Comparison of ENCODE assay signal across 1 cellular context in the genomic region with DNA sequence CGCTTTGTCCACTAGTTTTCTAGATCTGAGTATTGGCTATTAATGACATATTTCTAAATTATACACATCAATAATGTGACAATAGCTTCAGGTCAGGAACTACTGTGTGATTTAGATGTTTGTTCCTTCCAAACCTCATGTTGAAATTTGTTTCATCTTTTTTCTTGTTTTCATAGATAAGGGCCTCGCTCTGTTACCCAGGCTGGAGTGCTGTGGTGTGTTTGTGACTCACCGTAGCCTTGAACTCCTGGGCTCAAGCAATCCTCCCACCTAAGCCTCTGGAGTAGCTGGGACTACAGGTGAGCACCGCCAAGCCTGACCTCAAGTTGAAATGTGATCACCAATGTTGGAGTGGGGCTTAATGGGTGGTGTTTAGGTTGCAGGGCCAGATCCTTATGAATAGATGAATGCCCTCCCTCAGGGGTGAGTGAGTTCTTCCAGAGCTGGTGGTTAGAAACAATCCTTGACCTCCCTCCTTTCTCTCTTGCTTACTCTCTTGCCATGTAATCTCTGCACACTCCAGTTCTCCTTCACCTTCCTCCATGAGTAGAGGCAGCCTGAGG.
TF ChIP-seq lines count a peak whose summit lies in the region.

No MANE protein-coding gene starts in this region.

TF ChIP-seq in K562, 482 proteins besides CTCF, POLR2A, EP300 and RAD21 (continued from another document and continues in another):
- TF ChIP-seq, protein P1, sequence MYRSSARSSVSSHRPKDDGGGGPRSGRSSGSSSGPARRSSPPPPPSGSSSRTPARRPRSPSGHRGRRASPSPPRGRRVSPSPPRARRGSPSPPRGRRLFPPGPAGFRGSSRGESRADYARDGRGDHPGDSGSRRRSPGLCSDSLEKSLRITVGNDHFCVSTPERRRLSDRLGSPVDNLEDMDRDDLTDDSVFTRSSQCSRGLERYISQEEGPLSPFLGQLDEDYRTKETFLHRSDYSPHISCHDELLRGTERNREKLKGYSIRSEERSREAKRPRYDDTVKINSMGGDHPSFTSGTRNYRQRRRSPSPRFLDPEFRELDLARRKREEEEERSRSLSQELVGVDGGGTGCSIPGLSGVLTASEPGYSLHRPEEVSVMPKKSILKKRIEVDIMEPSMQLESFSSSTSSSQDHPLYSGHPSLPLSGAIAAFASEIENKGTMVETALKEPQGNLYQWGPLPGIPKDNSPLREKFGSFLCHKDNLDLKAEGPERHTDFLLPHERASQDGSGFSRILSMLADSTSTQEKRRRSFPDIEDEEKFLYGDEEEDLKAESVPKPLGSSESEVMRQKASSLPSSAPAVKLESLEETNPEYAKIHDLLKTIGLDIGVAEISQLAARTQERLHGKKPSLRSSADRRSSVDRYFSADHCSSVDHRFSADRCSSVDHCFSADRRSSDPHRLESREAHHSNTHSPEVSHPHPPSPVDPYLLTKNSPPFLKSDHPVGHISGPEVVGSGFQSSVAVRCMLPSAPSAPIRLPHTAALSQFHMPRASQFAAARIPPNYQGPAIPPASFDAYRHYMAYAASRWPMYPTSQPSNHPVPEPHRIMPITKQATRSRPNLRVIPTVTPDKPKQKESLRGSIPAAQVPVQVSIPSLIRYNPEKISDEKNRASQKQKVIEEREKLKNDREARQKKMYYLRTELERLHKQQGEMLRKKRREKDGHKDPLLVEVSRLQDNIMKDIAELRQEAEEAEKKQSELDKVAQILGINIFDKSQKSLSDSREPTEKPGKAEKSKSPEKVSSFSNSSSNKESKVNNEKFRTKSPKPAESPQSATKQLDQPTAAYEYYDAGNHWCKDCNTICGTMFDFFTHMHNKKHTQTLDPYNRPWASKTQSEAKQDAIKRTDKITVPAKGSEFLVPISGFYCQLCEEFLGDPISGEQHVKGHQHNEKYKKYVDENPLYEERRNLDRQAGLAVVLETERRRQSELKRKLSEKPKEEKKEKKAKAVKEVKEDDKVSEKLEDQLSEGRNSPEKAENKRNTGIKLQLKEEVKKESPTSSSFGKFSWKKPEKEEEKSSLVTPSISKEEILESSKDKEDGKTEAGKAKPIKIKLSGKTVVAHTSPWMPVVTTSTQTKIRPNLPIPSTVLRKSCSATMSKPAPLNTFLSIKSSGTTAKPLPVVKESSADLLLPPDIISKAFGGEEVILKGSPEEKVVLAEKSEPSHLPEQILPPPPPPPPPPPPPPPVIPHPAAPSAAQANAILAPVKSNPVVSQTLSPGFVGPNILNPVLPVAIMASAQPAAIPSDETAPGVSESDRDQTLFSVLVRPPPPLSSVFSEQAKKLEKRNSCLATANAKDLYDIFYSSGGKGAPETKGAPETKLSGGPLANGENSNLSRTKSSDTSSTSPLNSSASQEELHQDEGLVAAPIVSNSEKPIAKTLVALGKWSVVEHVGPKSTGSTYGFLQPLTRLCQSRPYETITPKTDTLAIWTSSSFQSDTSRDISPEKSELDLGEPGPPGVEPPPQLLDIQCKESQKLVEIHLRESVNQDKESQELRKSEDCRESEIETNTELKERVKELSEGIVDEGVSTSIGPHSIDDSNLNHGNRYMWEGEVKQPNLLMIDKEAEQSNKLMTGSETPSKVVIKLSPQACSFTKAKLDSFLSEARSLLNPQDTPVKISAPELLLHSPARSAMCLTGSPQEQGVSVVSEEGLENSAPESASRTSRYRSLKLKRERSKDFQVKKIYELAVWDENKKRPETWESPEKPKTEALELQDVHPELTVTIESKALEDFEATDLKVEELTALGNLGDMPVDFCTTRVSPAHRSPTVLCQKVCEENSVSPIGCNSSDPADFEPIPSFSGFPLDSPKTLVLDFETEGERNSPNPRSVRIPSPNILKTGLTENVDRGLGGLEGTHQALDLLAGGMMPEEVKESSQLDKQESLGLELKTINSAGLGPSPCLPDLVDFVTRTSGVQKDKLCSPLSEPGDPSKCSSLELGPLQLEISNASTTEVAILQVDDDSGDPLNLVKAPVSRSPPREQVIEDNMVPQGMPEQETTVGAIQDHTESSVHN (IDR thresholded peaks at IDR 0.05; ENCODE audit: borderline replicate concordance in 1 of 2, low read depth in 1 of 2) = no peak
- TF ChIP-seq EZH2 (IDR thresholded peaks at IDR 0.05; ENCODE audit: borderline replicate concordance, low read depth, low read length) = no peak
- no peak for TF ChIP-seq ZNF785 (CRISPR knock-in tag; IDR thresholded peaks at IDR 0.05)
- TF ChIP-seq RBBP5 (IDR thresholded peaks at IDR 0.05; ENCODE audit: borderline replicate concordance, insufficient read depth, low read length, poor library complexity, severe bottlenecking) = no peak
- no peak for TF ChIP-seq NRF1 (conservative IDR thresholded peaks at IDR 0.05 in 1 of 2, IDR thresholded peaks at IDR 0.05 in 1 of 2)
- TF ChIP-seq TEAD2 (tag; IDR thresholded peaks at IDR 0.05) = no peak
- no peak for TF ChIP-seq KDM1A (IDR thresholded peaks at IDR 0.05)
- no peak for TF ChIP-seq ZNF655 (CRISPR knock-in tag; IDR thresholded peaks at IDR 0.05)
- TF ChIP-seq ZMIZ1 (IDR thresholded peaks at IDR 0.05; ENCODE audit: low read depth in 2 of 2, low read length in 2 of 2) = no peak
- TF ChIP-seq RBM17 (IDR thresholded peaks at IDR 0.05; ENCODE audit: borderline replicate concordance, low read depth, low read length) = no peak
- no peak for TF ChIP-seq MEF2A (IDR thresholded peaks at IDR 0.05; ENCODE audit: control insufficient read depth, low read depth, low read length)
- TF ChIP-seq, protein P2, sequence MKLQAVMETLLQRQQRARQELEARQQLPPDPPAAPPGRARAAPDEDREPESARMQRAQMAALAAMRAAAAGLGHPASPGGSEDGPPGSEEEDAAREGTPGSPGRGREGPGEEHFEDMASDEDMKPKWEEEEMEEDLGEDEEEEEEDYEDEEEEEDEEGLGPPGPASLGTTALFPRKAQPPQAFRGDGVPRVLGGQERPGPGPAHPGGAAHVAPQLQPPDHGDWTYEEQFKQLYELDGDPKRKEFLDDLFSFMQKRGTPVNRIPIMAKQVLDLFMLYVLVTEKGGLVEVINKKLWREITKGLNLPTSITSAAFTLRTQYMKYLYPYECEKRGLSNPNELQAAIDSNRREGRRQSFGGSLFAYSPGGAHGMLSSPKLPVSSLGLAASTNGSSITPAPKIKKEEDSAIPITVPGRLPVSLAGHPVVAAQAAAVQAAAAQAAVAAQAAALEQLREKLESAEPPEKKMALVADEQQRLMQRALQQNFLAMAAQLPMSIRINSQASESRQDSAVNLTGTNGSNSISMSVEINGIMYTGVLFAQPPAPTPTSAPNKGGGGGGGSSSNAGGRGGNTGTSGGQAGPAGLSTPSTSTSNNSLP (IDR thresholded peaks at IDR 0.05; ENCODE audit: borderline replicate concordance, low read depth, low read length) = no peak
- peak; percentile 54; the same call in 1 of the 2 replicates for TF ChIP-seq DMBX1 (CRISPR knock-in tag; IDR thresholded peaks at IDR 0.05; ENCODE audit: borderline replicate concordance)
- no peak for TF ChIP-seq KLF10 (CRISPR knock-in tag; IDR thresholded peaks at IDR 0.05)
- no peak for TF ChIP-seq GMEB1 (CRISPR knock-in tag; IDR thresholded peaks at IDR 0.05)
- no peak for TF ChIP-seq E4F1 (CRISPR knock-in tag; IDR thresholded peaks at IDR 0.05; ENCODE audit: borderline replicate concordance)
- TF ChIP-seq TARDBP (IDR thresholded peaks at IDR 0.05) = no peak
- peak; percentile 62; the same call in 1 of the 2 replicates for TF ChIP-seq LEF1 (IDR thresholded peaks at IDR 0.05)
- no peak for TF ChIP-seq HNRNPLL (IDR thresholded peaks at IDR 0.05; ENCODE audit: low read depth, low read length, poor library complexity, severe bottlenecking)
- TF ChIP-seq KAT8 (IDR thresholded peaks at IDR 0.05; ENCODE audit: low read depth) = no peak
- TF ChIP-seq ZBTB43 (CRISPR knock-in tag; IDR thresholded peaks at IDR 0.05) = no peak
- TF ChIP-seq KDM2B (CRISPR knock-in tag; IDR thresholded peaks at IDR 0.05) = no peak
- no peak for TF ChIP-seq MTA1 (IDR thresholded peaks at IDR 0.05; ENCODE audit: borderline replicate concordance)
- no peak for TF ChIP-seq NFE2L1 (tag; IDR thresholded peaks at IDR 0.05; ENCODE audit: borderline replicate concordance, low read depth)
- TF ChIP-seq CREB1 (IDR thresholded peaks at IDR 0.05) = 0 out of 2 replicates have a peak, but pooled peaks have one; percentile 35
- no peak for TF ChIP-seq CREB1 (CRISPR knock-in tag; IDR thresholded peaks at IDR 0.05)
- no peak for TF ChIP-seq SNRNP70 (optimal IDR thresholded peaks at IDR 0.05; ENCODE audit: low read depth, low read length)
- no peak for TF ChIP-seq TFAM (CRISPR knock-in tag; conservative IDR thresholded peaks at IDR 0.05)
- TF ChIP-seq, protein P3, sequence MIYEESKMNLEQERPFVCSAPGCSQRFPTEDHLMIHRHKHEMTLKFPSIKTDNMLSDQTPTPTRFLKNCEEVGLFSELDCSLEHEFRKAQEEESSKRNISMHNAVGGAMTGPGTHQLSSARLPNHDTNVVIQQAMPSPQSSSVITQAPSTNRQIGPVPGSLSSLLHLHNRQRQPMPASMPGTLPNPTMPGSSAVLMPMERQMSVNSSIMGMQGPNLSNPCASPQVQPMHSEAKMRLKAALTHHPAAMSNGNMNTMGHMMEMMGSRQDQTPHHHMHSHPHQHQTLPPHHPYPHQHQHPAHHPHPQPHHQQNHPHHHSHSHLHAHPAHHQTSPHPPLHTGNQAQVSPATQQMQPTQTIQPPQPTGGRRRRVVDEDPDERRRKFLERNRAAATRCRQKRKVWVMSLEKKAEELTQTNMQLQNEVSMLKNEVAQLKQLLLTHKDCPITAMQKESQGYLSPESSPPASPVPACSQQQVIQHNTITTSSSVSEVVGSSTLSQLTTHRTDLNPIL (CRISPR knock-in tag; IDR thresholded peaks at IDR 0.05) = no peak
- no peak for TF ChIP-seq NFE2 (IDR thresholded peaks at IDR 0.05; ENCODE audit: low read depth)
- no peak for TF ChIP-seq ZSCAN32 (CRISPR knock-in tag; IDR thresholded peaks at IDR 0.05)
- TF ChIP-seq EWSR1 (IDR thresholded peaks at IDR 0.05; ENCODE audit: borderline replicate concordance, low read depth, partially characterized antibody) = no peak
- 0 out of 2 replicates have a peak, but pooled peaks have one; percentile 13 for TF ChIP-seq CC2D1A (IDR thresholded peaks at IDR 0.05)
- no peak for TF ChIP-seq SAFB2 (IDR thresholded peaks at IDR 0.05; ENCODE audit: borderline replicate concordance, low read depth, low read length, severe bottlenecking)
